ENCODE assay signal across 8 cellular contexts in the genomic region with DNA sequence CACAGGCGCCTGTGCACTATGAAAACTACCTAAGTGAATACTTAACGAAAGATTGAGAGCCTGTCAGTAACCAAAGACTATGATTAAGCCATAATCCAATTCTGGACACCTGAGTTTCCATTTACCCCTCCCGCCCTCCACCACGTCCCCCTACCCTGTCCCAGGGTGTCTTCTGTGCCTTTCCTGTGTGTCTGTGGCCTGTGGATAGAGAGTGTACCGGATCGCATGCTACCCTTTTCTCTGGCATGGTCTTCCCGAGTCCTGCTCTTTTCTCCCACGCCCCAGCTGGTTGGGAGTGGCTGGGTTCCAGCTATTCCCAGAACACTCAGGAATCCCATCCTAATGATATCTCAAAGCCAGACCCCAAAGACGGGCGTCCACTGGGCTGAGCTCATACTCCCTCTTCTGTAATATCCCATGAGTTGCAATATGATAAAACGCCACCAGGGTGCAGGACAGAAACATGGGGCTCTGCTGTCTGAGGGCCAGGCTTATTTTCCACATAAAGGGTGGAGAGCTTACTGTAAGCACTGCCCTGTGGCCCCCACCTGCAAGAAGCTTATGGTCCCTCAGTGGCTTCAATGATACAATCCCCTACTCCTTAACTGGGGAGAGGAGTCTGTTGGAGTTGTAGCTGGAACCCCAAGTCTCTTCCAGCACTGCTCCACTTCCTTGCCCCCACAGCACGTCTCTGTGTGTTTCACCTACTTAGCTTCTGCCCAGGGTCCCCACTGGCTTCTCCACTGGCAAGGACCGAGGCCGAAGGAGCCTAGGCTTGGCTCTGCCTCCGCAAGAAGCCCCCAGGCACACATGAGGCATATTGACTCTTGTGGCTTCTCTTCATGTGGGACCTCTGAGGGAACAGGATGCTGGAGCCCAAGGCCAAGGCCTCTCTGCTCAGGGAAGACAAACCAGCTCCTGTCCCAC. TPM values are rescaled to one million over a fixed set of nuclear protein-coding genes. Genes with fewer than 3 reads are reported as not detected.
DNase-seq lines count a peak whose midpoint lies in the region; ATAC-seq, FAIRE-seq and TF ChIP-seq lines count a peak whose summit lies in the region.

No MANE protein-coding gene starts in this region.

- no peak for FAIRE-seq in kidney (lab: Jason Lieb, UNC)

- H3K36me3 ChIP-seq in Caco-2 (ENCODE audit: control insufficient read depth, insufficient read depth, low read length) (no peaks in the 10 kb centered on the region), MG63 (no peaks in the 10 kb centered on the region), SJCRH30 (no peaks in the 10 kb centered on the region), kidney (ENCODE audit: control insufficient read depth in 1 of 2, insufficient read depth in 2 of 2, low read length in 2 of 2) (no peaks in the 10 kb centered on the region)

- CTCF ChIA-PET in Caco-2 (lab: Charles Lee): interaction anchor here (0.5 to 2.4 kb wide), 12 partner anchors 9 to 120 kb away, joined by 3 to 55 read pairs (median 4); no protein-coding TSS in a partner anchor

- H3K4me1 Mint-ChIP-seq in Caco-2 (ENCODE audit: low read depth, unreplicated experiment) (peaks cover 7% of the 10 kb centered on the region), brain (peaks cover 25% of the 10 kb centered on the region)

- H3K9me3 ChIP-seq in Caco-2: no peaks in the 10 kb centered on the region
- no peaks in the 10 kb centered on the region for H3K9me3 ChIP-seq in MG63
- H3K9me3 ChIP-seq in SJCRH30 (replicated peaks): no peaks in the 10 kb centered on the region
- no peaks in the 10 kb centered on the region for H3K9me3 ChIP-seq in kidney (ENCODE audit: control insufficient read depth in 1 of 2, low read length in 2 of 2)

- TF ChIP-seq CTCF in Caco-2 (IDR thresholded peaks at IDR 0.05; ENCODE audit: insufficient read depth in 1 of 2, low read depth in 1 of 2, low read length in 1 of 2, severe bottlenecking in 1 of 2, unreplicated experiment in 1 of 2): peak; percentile 52 to 60
- peak; percentile 59 to 76 for TF ChIP-seq CTCF in brain (conservative IDR thresholded peaks at IDR 0.05)
- TF ChIP-seq CTCF in kidney (IDR thresholded peaks at IDR 0.05; ENCODE audit: borderline replicate concordance, extremely low read depth, insufficient read depth): peak; percentile 64

- ATAC-seq in GM19463 (IDR thresholded peaks at IDR 0.05; ENCODE audit: unreplicated experiment) (peak; percentile 72), GM21723 (IDR thresholded peaks at IDR 0.05; ENCODE audit: unreplicated experiment) (no peak)

- H3K9ac ChIP-seq in kidney (ENCODE audit: low read length in 2 of 2): no peak overlapping the region

- no TSS peak for BruUV-seq in Caco-2 (replicated peaks; lab: Mats Ljungman, UMichigan)

- H3K27me3 ChIP-seq in Caco-2 (replicated peaks; ENCODE audit: control insufficient read depth, insufficient read depth, low read length) (no peaks in the 10 kb centered on the region), MG63 (no peaks in the 10 kb centered on the region), SJCRH30 (no peaks in the 10 kb centered on the region)

- H3K4me3 Mint-ChIP-seq in Caco-2 (ENCODE audit: unreplicated experiment) (no peak overlapping the region), brain (no peak overlapping the region)

- no peak overlapping the region for H3K4me3 ChIP-seq in Caco-2 (ENCODE audit: low read depth, low read length)
- no peak overlapping the region for H3K4me3 ChIP-seq in MG63
- H3K4me3 ChIP-seq in SJCRH30: no peak overlapping the region
- no peak overlapping the region for H3K4me3 ChIP-seq in kidney (ENCODE audit: low read length in 2 of 2)

- H3K36me3 Mint-ChIP-seq in Caco-2 (ENCODE audit: insufficient read depth, unreplicated experiment) (no peaks in the 10 kb centered on the region), brain (no peaks in the 10 kb centered on the region)

- H3K4me1 ChIP-seq in Caco-2: peaks cover 11% of the 10 kb centered on the region
- peaks cover 4% of the 10 kb centered on the region; the same call in 1 of the 2 replicates for H3K4me1 ChIP-seq in SJCRH30
- H3K4me1 ChIP-seq in kidney (ENCODE audit: control insufficient read depth in 1 of 2, insufficient read depth in 1 of 2, low read depth in 1 of 2, low read length in 2 of 2): peaks cover 0 to 4% of the 10 kb centered on the region in 2 donors

- H3K9me3 Mint-ChIP-seq in Caco-2 (ENCODE audit: unreplicated experiment) (no peaks in the 10 kb centered on the region), brain (no peaks in the 10 kb centered on the region)

- DNase-seq in Caco-2 (peak in 1 of 2 experiments; percentile 58), MG63 (peak; percentile 51), SJCRH30 (peak; percentile 50 to 69), kidney (no peak)
- DNase-seq in stimulated activated CD8-positive, alpha-beta memory T cell treated with anti-CD3 and anti-CD28 coated beads, Interleukin-4, amount 100 ng/mL, for 48 hours: peak; percentile 71

- POLR2A ChIA-PET in Caco-2 (lab: Charles Lee): no interaction called here

- H3K27me3 Mint-ChIP-seq in Caco-2 (ENCODE audit: insufficient read depth, unreplicated experiment) (peaks cover 9% of the 10 kb centered on the region), brain (peaks cover 84% of the 10 kb centered on the region)

- H3K27ac Mint-ChIP-seq in Caco-2 (ENCODE audit: unreplicated experiment) (no peak overlapping the region), brain (peak overlapping the region in 1 of 5 experiments; percentile 65)

- intact Hi-C loops in Caco-2 (cut with micrococcal nuclease; ENCODE audit: unreplicated experiment) (loop anchor here (1.0 to 5.0 kb wide), 3 partner anchors 18 to 36 kb away; no protein-coding TSS in a partner anchor), kidney (cut with DNase I) (no loop called here)

- no peak overlapping the region for H3K27ac ChIP-seq in SJCRH30
- H3K27ac ChIP-seq in kidney (ENCODE audit: low read depth in 2 of 2, low read length in 2 of 2): no peak overlapping the region

RNA-seq across cellular contexts. Expression of a gene that starts 17.6 kb away (rescaled TPM):
- total RNA-seq in Caco-2 (2022) (not detected in 2 replicates), kidney (not detected)
- total RNA-seq in MG63 (2014; rRNA removed; shearing (Covaris generic); ENCODE audit: low replicate concordance): 11.3 and 14.9 TPM in 2 replicates
- not detected in 2 replicates for total RNA-seq in SJCRH30 (2014; rRNA removed; shearing (Covaris generic))
- polyA plus RNA-seq in brain (ENCODE audit: insufficient read depth, low read depth, low replicate concordance) (19.3 TPM), kidney (ENCODE audit: insufficient read depth, low read depth, low replicate concordance) (not detected)

RNA-seq across cellular contexts. Expression of a gene that starts 24.2 kb away (rescaled TPM):
- total RNA-seq in Caco-2 (2022) (not detected in 2 replicates), kidney (not detected)
- total RNA-seq in MG63 (2014; rRNA removed; shearing (Covaris generic); ENCODE audit: low replicate concordance): not detected in 2 replicates
- not detected in 2 replicates for total RNA-seq in SJCRH30 (2014; rRNA removed; shearing (Covaris generic))
- polyA plus RNA-seq in brain (ENCODE audit: insufficient read depth, low read depth, low replicate concordance) (4.9 TPM), kidney (ENCODE audit: insufficient read depth, low read depth, low replicate concordance) (not detected)

RNA-seq across cellular contexts. Expression of a gene that starts 53.7 kb away (rescaled TPM):
- total RNA-seq in Caco-2 (2022) (32.8 and 36.1 TPM in 2 replicates), kidney (31.1 TPM)
- total RNA-seq in MG63 (2014; rRNA removed; shearing (Covaris generic); ENCODE audit: low replicate concordance): 39.6 and 41.0 TPM in 2 replicates
- total RNA-seq in SJCRH30 (2014; rRNA removed; shearing (Covaris generic)): 30.3 and 35.1 TPM in 2 replicates
- polyA plus RNA-seq in brain (ENCODE audit: insufficient read depth, low read depth, low replicate concordance) (27.8 TPM), kidney (ENCODE audit: insufficient read depth, low read depth, low replicate concordance) (9.5 TPM)

Comparison
In these comparisons a context has a peak if more than half of its experiments do, and no peak if none do; other contexts are left out.
1. RNA of a gene that starts 17.6 kb away (total RNA-seq): 11.3 to 14.9 TPM in MG63; not detected in Caco-2, not detected in SJCRH30 and not detected in kidney (single experiment); every median in the first group is over 10 times any median in the second.
2. Peak in every context shown above with its lines, with median percentiles within 50 percentile points of each other: CTCF ChIP-seq.